Comparison of ENCODE assay signal across 24 cellular contexts in genomic region chr1:21598904-21599303, GRCh38.
"Had no signal": no experiment of that assay in that cellular context is flagged by ENCODE, and none has a peak within 500 bp of the region (broad histone marks: within the 10 kb centered on the region; RNA-seq: fewer than 3 reads in every experiment).

No MANE protein-coding gene starts in this region.

- H3K4me1 ChIP-seq: left ventricle myocardium inferior, pancreas, prostate gland, tibial nerve, uterus had no signal

- DNase-seq: islet precursor cell; left ventricle myocardium inferior; mesendoderm; naive B cell; natural killer cell; nephron progenitor cell; posterior cingulate gyrus; retina; right cardiac atrium; stimulated activated CD4-positive, alpha-beta T cell treated with anti-CD3 and anti-CD28 coated beads, Interleukin-4, amount 100 ng/mL, for 24 hours; stimulated activated naive CD4-positive, alpha-beta T cell treated with Interleukin-2 at 50 U/mL for 16 hours; stimulated activated naive CD8-positive, alpha-beta T cell treated with anti-CD3 and anti-CD28 coated beads, Interleukin-15, amount 100 ng/mL, for 72 hours; substantia nigra; uterus had no signal

- H3K9me3 Mint-ChIP-seq: mesothelial cell of epicardium; naive B cell; natural killer cell; nephron progenitor cell; stimulated activated effector memory CD8-positive, alpha-beta T cell treated with anti-CD3 and anti-CD28 coated beads, Interleukin-12 subunit alpha, Interleukin-12 subunit beta, amount 100 ng/mL, for 72 hours; stimulated activated naive CD8-positive, alpha-beta T cell treated with anti-CD3 and anti-CD28 coated beads, Interleukin-15, amount 100 ng/mL, for 72 hours; type B pancreatic cell had no signal

- H3K27ac Mint-ChIP-seq: mesothelial cell of epicardium; naive B cell; natural killer cell; stimulated activated effector memory CD8-positive, alpha-beta T cell treated with anti-CD3 and anti-CD28 coated beads, Interleukin-12 subunit alpha, Interleukin-12 subunit beta, amount 100 ng/mL, for 72 hours; stimulated activated naive CD8-positive, alpha-beta T cell treated with anti-CD3 and anti-CD28 coated beads, Interleukin-15, amount 100 ng/mL, for 72 hours; type B pancreatic cell had no signal

- H3K36me3 ChIP-seq: left ventricle myocardium inferior, prostate gland, uterus had no signal

- H3K9me3 ChIP-seq: left ventricle myocardium inferior, pancreas, prostate gland, tibial nerve, uterus had no signal

- H3K4me3 Mint-ChIP-seq: mesothelial cell of epicardium; natural killer cell; nephron progenitor cell; stimulated activated effector memory CD8-positive, alpha-beta T cell treated with anti-CD3 and anti-CD28 coated beads, Interleukin-12 subunit alpha, Interleukin-12 subunit beta, amount 100 ng/mL, for 72 hours; stimulated activated naive CD8-positive, alpha-beta T cell treated with anti-CD3 and anti-CD28 coated beads, Interleukin-15, amount 100 ng/mL, for 72 hours; type B pancreatic cell had no signal

- H3K4me3 ChIP-seq: hepatocyte, left ventricle myocardium inferior, lung, pancreas, prostate gland, skin epidermis, tibial nerve, uterus had no signal

- H3K27me3 ChIP-seq: hepatocyte, pancreas, tibial nerve, uterus had no signal

- H3K27ac ChIP-seq: hepatocyte, left ventricle myocardium inferior, pancreas, prostate gland, skin epidermis, tibial nerve, uterus had no signal

- ATAC-seq: natural killer cell; pancreas; right cardiac atrium; sciatic nerve; stimulated activated effector memory CD8-positive, alpha-beta T cell treated with anti-CD3 and anti-CD28 coated beads, Interleukin-12 subunit alpha, Interleukin-12 subunit beta, amount 100 ng/mL, for 72 hours had no signal

- H3K4me1 Mint-ChIP-seq: mesothelial cell of epicardium; naive B cell; natural killer cell; stimulated activated naive CD8-positive, alpha-beta T cell treated with anti-CD3 and anti-CD28 coated beads, Interleukin-15, amount 100 ng/mL, for 72 hours had no signal

- H3K36me3 Mint-ChIP-seq: mesothelial cell of epicardium; naive B cell; natural killer cell; stimulated activated effector memory CD8-positive, alpha-beta T cell treated with anti-CD3 and anti-CD28 coated beads, Interleukin-12 subunit alpha, Interleukin-12 subunit beta, amount 100 ng/mL, for 72 hours; type B pancreatic cell had no signal
